Comparison of ENCODE assay signal across 24 cellular contexts in genomic region chr14:59998575-59998974, GRCh38.
DNase-seq lines count a peak whose midpoint lies in the region; ATAC-seq and TF ChIP-seq lines count a peak whose summit lies in the region.
"Had no signal": no experiment of that assay in that cellular context is flagged by ENCODE, and none has a peak within 500 bp of the region (broad histone marks: within the 10 kb centered on the region; RNA-seq: fewer than 3 reads in every experiment).

No MANE protein-coding gene starts in this region.

- no peak for TF ChIP-seq POLR2A in stomach (IDR thresholded peaks at IDR 0.05)
- TF ChIP-seq POLR2A in esophagus muscularis mucosa (IDR thresholded peaks at IDR 0.05; ENCODE audit: low read depth) = no peak

- H3K36me3 ChIP-seq in ACC112 (ENCODE audit: insufficient read depth, low read length) = no peaks in the 10 kb centered on the region
- H3K36me3 ChIP-seq in psoas muscle (ENCODE audit: insufficient read depth in 1 of 2, low read depth in 1 of 2) = no peaks in the 10 kb centered on the region
- H3K36me3 ChIP-seq in stomach = no peaks in the 10 kb centered on the region
- H3K36me3 ChIP-seq in esophagus muscularis mucosa = no peaks in the 10 kb centered on the region
- H3K36me3 ChIP-seq: BLaER1 treated with 17β-estradiol and CSF1 and Interleukin-3, amounts not matched to agents 10 nM and 100 nM; MG63; Peyer's patch had no signal

- H3K27me3 ChIP-seq in ACC112 (ENCODE audit: insufficient read depth, low read length) (no peaks in the 10 kb centered on the region), psoas muscle (ENCODE audit: insufficient read depth in 3 of 3, low read length in 2 of 3) (no peaks in the 10 kb centered on the region), stomach (no peaks in the 10 kb centered on the region), esophagus muscularis mucosa (no peaks in the 10 kb centered on the region)
- H3K27me3 ChIP-seq: BLaER1 treated with 17β-estradiol and CSF1 and Interleukin-3, amounts not matched to agents 10 nM and 100 nM; MG63; Peyer's patch had no signal

- WGBS in psoas muscle, 3 donors = 22 to 31% (median 24%) methylated on average over 1 of the region's 1 CpG
- 85 to 100% (median 93%) methylated on average over 1 of the region's 1 CpG for WGBS in stomach, 5 donors
- 87% methylated on average over 1 of the region's 1 CpG for WGBS in esophagus muscularis mucosa

- peak in 2 of 4 donors; percentile 22 to 43 for ATAC-seq in psoas muscle
- ATAC-seq in GM21723 (IDR thresholded peaks at IDR 0.05; ENCODE audit: unreplicated experiment) = no peak
- ATAC-seq: GM12878, GM23338 had no signal

- intact Hi-C loops in psoas muscle (cut with DNase I) (no loop called here), stomach (cut with DNase I; ENCODE audit: low total_unique reads) (no loop called here), esophagus muscularis mucosa (cut with DNase I) (no loop called here)

- H3K27ac ChIP-seq in ACC112 (ENCODE audit: low read depth, low read length) = peak overlapping the region; percentile 46
- H3K27ac ChIP-seq in psoas muscle = peak overlapping the region; percentile 77
- H3K27ac ChIP-seq in stomach = no peak overlapping the region
- H3K27ac ChIP-seq in esophagus muscularis mucosa (replicated peaks in 1 of 4) = no peak overlapping the region
- H3K27ac ChIP-seq: BLaER1 treated with 17β-estradiol and CSF1 and Interleukin-3, amounts not matched to agents 10 nM and 100 nM; Peyer's patch had no signal

- H2AFZ ChIP-seq in ACC112 (ENCODE audit: low read length, unreplicated experiment) = peak overlapping the region; percentile 9
- H2AFZ ChIP-seq: GM23338 had no signal

- no peak for TF ChIP-seq CTCF in epithelial cell of esophagus (IDR thresholded peaks at IDR 0.05; ENCODE audit: insufficient read depth, low read depth, low read length, missing control alignments)
- no peak for TF ChIP-seq CTCF in psoas muscle (IDR thresholded peaks at IDR 0.05)
- TF ChIP-seq CTCF in stomach (IDR thresholded peaks at IDR 0.05) = no peak
- TF ChIP-seq CTCF in esophagus muscularis mucosa (IDR thresholded peaks at IDR 0.05) = no peak

- H3K4me1 ChIP-seq in ACC112 (ENCODE audit: control insufficient read depth, insufficient read depth, low read length, unreplicated experiment) (peaks cover 16% of the 10 kb centered on the region), psoas muscle (peaks cover 27% of the 10 kb centered on the region), stomach (peaks cover 6 to 11% (median 9%) of the 10 kb centered on the region in 4 donors), esophagus muscularis mucosa (peaks cover 0 to 7% (median 6%) of the 10 kb centered on the region in 4 donors)
- H3K4me1 ChIP-seq: BLaER1 treated with 17β-estradiol and CSF1 and Interleukin-3, amounts not matched to agents 10 nM and 100 nM; Peyer's patch had no signal

- DNase-seq in NCI-H82 (lab: John Stamatoyannopoulos, UW) (peak; percentile 80), epithelial cell of esophagus (ENCODE audit: low read depth) (peak; percentile 5), psoas muscle (no peak), stomach (no peak), NCI-H2107 (lab: John Stamatoyannopoulos, UW) (no peak), esophagus muscularis mucosa (ENCODE audit: extremely low spot score) (no peak)
- DNase-seq: AML-193; CD4-positive, alpha-beta T cell; H9; KBM-7; MG63; NCI-H1105 treated with DMSO at 0.1 percent for 48 hours; NCI-H146; NCI-H1930; NCI-H446; NCI-H524 treated with DMSO at 0.1 percent for 48 hours; NCI-H774; Peyer's patch; SHP77 treated with DMSO at 0.1 percent for 48 hours had no signal

- H3K9me3 ChIP-seq in psoas muscle (no peaks in the 10 kb centered on the region), stomach (no peaks in the 10 kb centered on the region), esophagus muscularis mucosa (no peaks in the 10 kb centered on the region)
- H3K9me3 ChIP-seq: BLaER1 treated with 17β-estradiol and CSF1 and Interleukin-3, amounts not matched to agents 10 nM and 100 nM; MG63; Peyer's patch had no signal

- H3K79me2 ChIP-seq in ACC112 (ENCODE audit: control insufficient read depth, insufficient read depth, low read length, unreplicated experiment) = no peaks in the 10 kb centered on the region

- TF ChIP-seq EP300 in stomach (IDR thresholded peaks at IDR 0.05) (no peak), esophagus muscularis mucosa (IDR thresholded peaks at IDR 0.05) (no peak)

- peak overlapping the region; percentile 40; the same call in 1 of the 2 replicates for H3K4me3 ChIP-seq in ACC112 (ENCODE audit: low read depth, low read length)
- no peak overlapping the region for H3K4me3 ChIP-seq in epithelial cell of esophagus (ENCODE audit: low read length)
- H3K4me3 ChIP-seq in psoas muscle = no peak overlapping the region
- H3K4me3 ChIP-seq in stomach = no peak overlapping the region
- no peak overlapping the region for H3K4me3 ChIP-seq in esophagus muscularis mucosa
- H3K4me3 ChIP-seq: BLaER1 treated with 17β-estradiol and CSF1 and Interleukin-3, amounts not matched to agents 10 nM and 100 nM; GM12878; GM23338; MG63; Peyer's patch had no signal

Comparison
In these comparisons a context has a peak if more than half of its experiments do, and no peak if none do; other contexts are left out.
1. H3K27ac ChIP-seq: peak in ACC112 (single experiment) and psoas muscle (single experiment); none in stomach (0 of 5) and esophagus muscularis mucosa (0 of 4).
2. DNase-seq: peak in NCI-H82 (single experiment) and epithelial cell of esophagus (single experiment); none in psoas muscle (0 of 2), stomach (single experiment), NCI-H2107 (single experiment) and esophagus muscularis mucosa (single experiment).